ENCODE assay signal across 1 cellular context in the genomic region with DNA sequence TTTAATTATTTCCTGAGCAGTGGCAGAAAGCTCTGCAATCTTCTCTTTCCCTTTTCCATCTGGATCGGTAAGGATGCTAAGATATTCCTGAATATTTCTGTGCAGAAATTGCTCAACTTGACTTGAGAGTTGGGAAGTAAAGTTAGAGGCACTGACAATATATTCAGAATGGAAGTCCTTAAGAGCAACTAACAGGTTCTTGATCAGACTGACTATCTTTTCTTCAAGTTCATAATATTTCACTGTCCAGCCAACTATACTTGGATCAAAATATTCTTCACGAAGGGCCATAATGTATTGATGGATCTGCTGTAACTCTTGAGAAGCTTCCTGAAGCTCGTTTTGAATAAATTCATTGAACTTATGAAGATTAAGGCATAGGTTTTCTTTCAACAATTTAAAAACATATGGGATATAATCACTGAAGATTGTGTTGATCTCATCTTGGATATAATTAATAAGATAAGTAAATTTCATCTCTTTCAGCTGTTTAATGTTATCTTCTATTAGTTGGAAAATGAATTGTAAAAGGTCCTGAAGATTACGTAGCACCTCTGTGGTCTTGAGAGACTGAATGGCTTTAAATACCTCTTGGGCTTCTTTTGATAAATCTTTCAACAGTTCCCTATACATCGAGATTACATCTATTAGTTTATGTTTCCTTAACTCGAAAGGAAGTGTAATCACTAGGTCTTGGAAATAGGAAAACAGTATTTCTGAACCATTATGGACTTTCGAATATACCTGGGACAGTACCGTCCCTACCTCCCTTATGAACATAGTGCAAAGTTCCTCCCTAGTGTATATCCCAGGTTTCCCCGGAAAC.
A peak's percentile ranks its signal among the peaks of the same experiment; 100 is the strongest.
TF ChIP-seq lines count a peak whose summit lies in the region.

No MANE protein-coding gene starts in this region.

TF ChIP-seq in HepG2, 621 proteins besides CTCF, POLR2A, EP300 and RAD21 (continued from another document and continues in another):
- TF ChIP-seq GTF3A (CRISPR knock-in tag; conservative IDR thresholded peaks at IDR 0.05) (no peak), ADNP (CRISPR knock-in tag; IDR thresholded peaks at IDR 0.05) (no peak), SOX5 (CRISPR knock-in tag; IDR thresholded peaks at IDR 0.05; ENCODE audit: borderline replicate concordance) (no peak), KDM3A (CRISPR knock-in tag; IDR thresholded peaks at IDR 0.05; ENCODE audit: low read depth) (no peak), RXRA (CRISPR knock-in tag; IDR thresholded peaks at IDR 0.05) (no peak), ZKSCAN5 (CRISPR knock-in tag; IDR thresholded peaks at IDR 0.05) (no peak), ZNF263 (CRISPR knock-in tag; IDR thresholded peaks at IDR 0.05) (no peak), CEBPG (CRISPR knock-in tag; IDR thresholded peaks at IDR 0.05) (no peak), ZNF274 (CRISPR knock-in tag; IDR thresholded peaks at IDR 0.05) (no peak), TEAD2 (CRISPR knock-in tag; IDR thresholded peaks at IDR 0.05) (no peak), SP2 (CRISPR knock-in tag; IDR thresholded peaks at IDR 0.05) (no peak), ARNT2 (CRISPR knock-in tag; IDR thresholded peaks at IDR 0.05; ENCODE audit: low read depth) (no peak), POLR2AphosphoS2 (IDR thresholded peaks at IDR 0.05; ENCODE audit: low read depth, low read length) (peak; percentile 41; the same call in 1 of the 2 replicates), ETV5 (CRISPR knock-in tag; IDR thresholded peaks at IDR 0.05; ENCODE audit: borderline replicate concordance) (no peak), POLR2G (IDR thresholded peaks at IDR 0.05; ENCODE audit: low read depth, low read length) (0 out of 2 replicates have a peak, but pooled peaks have one; percentile 35), RARG (CRISPR knock-in tag; IDR thresholded peaks at IDR 0.05; ENCODE audit: low read depth) (no peak), HOXA5 (CRISPR knock-in tag; IDR thresholded peaks at IDR 0.05) (no peak), THAP11 (CRISPR knock-in tag; IDR thresholded peaks at IDR 0.05) (no peak), FOXK2 (IDR thresholded peaks at IDR 0.05) (no peak), SNAPC2 (CRISPR knock-in tag; IDR thresholded peaks at IDR 0.05) (no peak), HHEX (CRISPR knock-in tag; IDR thresholded peaks at IDR 0.05) (no peak), ZNF260 (CRISPR knock-in tag; IDR thresholded peaks at IDR 0.05; ENCODE audit: borderline replicate concordance, low read depth) (no peak), MTF2 (CRISPR knock-in tag; IDR thresholded peaks at IDR 0.05; ENCODE audit: borderline replicate concordance) (no peak), ZNF468 (CRISPR knock-in tag; IDR thresholded peaks at IDR 0.05) (no peak), ZNF652 (CRISPR knock-in tag; IDR thresholded peaks at IDR 0.05; ENCODE audit: borderline replicate concordance, low read depth) (no peak), ISL2 (CRISPR knock-in tag; IDR thresholded peaks at IDR 0.05) (no peak), HOXA9 (CRISPR knock-in tag; IDR thresholded peaks at IDR 0.05; ENCODE audit: borderline replicate concordance) (no peak), ZSCAN21 (CRISPR knock-in tag; IDR thresholded peaks at IDR 0.05; ENCODE audit: borderline replicate concordance) (no peak), ZNF816 (CRISPR knock-in tag; IDR thresholded peaks at IDR 0.05; ENCODE audit: borderline replicate concordance) (no peak; the same call in 1 of the 2 replicates), ZNF256 (CRISPR knock-in tag; conservative IDR thresholded peaks at IDR 0.05) (no peak), PPARG (CRISPR knock-in tag; conservative IDR thresholded peaks at IDR 0.05) (no peak), KLF11 (CRISPR knock-in tag; IDR thresholded peaks at IDR 0.05) (no peak), ZSCAN9 (CRISPR knock-in tag; IDR thresholded peaks at IDR 0.05; ENCODE audit: borderline replicate concordance) (no peak), AGO2 (optimal IDR thresholded peaks at IDR 0.05; ENCODE audit: low read depth, low read length) (peak; percentile 78), U2AF2 (IDR thresholded peaks at IDR 0.05; ENCODE audit: low read depth, low read length) (no peak)
- TF ChIP-seq, protein P1, sequence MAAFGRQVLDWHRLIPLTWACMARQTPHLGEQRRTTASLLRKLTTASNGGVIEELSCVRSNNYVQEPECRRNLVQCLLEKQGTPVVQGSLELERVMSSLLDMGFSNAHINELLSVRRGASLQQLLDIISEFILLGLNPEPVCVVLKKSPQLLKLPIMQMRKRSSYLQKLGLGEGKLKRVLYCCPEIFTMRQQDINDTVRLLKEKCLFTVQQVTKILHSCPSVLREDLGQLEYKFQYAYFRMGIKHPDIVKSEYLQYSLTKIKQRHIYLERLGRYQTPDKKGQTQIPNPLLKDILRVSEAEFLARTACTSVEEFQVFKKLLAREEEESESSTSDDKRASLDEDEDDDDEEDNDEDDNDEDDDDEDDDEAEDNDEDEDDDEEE (CRISPR knock-in tag; IDR thresholded peaks at IDR 0.05), result no peak
- TF ChIP-seq, protein P2, sequence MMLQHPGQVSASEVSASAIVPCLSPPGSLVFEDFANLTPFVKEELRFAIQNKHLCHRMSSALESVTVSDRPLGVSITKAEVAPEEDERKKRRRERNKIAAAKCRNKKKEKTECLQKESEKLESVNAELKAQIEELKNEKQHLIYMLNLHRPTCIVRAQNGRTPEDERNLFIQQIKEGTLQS (CRISPR knock-in tag; IDR thresholded peaks at IDR 0.05), result no peak
- TF ChIP-seq, protein P3, sequence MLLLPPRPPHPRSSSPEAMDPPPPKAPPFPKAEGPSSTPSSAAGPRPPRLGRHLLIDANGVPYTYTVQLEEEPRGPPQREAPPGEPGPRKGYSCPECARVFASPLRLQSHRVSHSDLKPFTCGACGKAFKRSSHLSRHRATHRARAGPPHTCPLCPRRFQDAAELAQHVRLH (CRISPR knock-in tag; IDR thresholded peaks at IDR 0.05; ENCODE audit: borderline replicate concordance, low read depth), result no peak
- TF ChIP-seq, protein P4, sequence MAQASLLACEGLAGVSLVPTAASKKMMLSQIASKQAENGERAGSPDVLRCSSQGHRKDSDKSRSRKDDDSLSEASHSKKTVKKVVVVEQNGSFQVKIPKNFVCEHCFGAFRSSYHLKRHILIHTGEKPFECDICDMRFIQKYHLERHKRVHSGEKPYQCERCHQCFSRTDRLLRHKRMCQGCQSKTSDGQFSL (CRISPR knock-in tag; IDR thresholded peaks at IDR 0.05), result no peak
- TF ChIP-seq, protein P5, sequence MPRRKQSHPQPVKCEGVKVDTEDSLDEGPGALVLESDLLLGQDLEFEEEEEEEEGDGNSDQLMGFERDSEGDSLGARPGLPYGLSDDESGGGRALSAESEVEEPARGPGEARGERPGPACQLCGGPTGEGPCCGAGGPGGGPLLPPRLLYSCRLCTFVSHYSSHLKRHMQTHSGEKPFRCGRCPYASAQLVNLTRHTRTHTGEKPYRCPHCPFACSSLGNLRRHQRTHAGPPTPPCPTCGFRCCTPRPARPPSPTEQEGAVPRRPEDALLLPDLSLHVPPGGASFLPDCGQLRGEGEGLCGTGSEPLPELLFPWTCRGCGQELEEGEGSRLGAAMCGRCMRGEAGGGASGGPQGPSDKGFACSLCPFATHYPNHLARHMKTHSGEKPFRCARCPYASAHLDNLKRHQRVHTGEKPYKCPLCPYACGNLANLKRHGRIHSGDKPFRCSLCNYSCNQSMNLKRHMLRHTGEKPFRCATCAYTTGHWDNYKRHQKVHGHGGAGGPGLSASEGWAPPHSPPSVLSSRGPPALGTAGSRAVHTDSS (CRISPR knock-in tag; conservative IDR thresholded peaks at IDR 0.05), result no peak
- TF ChIP-seq, protein P6, sequence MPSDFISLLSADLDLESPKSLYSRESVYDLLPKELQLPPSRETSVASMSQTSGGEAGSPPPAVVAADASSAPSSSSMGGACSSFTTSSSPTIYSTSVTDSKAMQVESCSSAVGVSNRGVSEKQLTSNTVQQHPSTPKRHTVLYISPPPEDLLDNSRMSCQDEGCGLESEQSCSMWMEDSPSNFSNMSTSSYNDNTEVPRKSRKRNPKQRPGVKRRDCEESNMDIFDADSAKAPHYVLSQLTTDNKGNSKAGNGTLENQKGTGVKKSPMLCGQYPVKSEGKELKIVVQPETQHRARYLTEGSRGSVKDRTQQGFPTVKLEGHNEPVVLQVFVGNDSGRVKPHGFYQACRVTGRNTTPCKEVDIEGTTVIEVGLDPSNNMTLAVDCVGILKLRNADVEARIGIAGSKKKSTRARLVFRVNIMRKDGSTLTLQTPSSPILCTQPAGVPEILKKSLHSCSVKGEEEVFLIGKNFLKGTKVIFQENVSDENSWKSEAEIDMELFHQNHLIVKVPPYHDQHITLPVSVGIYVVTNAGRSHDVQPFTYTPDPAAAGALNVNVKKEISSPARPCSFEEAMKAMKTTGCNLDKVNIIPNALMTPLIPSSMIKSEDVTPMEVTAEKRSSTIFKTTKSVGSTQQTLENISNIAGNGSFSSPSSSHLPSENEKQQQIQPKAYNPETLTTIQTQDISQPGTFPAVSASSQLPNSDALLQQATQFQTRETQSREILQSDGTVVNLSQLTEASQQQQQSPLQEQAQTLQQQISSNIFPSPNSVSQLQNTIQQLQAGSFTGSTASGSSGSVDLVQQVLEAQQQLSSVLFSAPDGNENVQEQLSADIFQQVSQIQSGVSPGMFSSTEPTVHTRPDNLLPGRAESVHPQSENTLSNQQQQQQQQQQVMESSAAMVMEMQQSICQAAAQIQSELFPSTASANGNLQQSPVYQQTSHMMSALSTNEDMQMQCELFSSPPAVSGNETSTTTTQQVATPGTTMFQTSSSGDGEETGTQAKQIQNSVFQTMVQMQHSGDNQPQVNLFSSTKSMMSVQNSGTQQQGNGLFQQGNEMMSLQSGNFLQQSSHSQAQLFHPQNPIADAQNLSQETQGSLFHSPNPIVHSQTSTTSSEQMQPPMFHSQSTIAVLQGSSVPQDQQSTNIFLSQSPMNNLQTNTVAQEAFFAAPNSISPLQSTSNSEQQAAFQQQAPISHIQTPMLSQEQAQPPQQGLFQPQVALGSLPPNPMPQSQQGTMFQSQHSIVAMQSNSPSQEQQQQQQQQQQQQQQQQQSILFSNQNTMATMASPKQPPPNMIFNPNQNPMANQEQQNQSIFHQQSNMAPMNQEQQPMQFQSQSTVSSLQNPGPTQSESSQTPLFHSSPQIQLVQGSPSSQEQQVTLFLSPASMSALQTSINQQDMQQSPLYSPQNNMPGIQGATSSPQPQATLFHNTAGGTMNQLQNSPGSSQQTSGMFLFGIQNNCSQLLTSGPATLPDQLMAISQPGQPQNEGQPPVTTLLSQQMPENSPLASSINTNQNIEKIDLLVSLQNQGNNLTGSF (CRISPR knock-in tag; IDR thresholded peaks at IDR 0.05), result no peak
- TF ChIP-seq, protein P7, sequence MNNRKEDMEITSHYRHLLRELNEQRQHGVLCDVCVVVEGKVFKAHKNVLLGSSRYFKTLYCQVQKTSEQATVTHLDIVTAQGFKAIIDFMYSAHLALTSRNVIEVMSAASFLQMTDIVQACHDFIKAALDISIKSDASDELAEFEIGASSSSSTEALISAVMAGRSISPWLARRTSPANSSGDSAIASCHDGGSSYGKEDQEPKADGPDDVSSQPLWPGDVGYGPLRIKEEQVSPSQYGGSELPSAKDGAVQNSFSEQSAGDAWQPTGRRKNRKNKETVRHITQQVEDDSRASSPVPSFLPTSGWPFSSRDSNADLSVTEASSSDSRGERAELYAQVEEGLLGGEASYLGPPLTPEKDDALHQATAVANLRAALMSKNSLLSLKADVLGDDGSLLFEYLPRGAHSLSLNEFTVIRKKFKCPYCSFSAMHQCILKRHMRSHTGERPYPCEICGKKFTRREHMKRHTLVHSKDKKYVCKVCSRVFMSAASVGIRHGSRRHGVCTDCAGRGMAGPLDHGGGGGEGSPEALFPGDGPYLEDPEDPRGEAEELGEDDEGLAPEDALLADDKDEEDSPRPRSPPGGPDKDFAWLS (CRISPR knock-in tag; IDR thresholded peaks at IDR 0.05; ENCODE audit: borderline replicate concordance), result no peak
- TF ChIP-seq, protein P8, sequence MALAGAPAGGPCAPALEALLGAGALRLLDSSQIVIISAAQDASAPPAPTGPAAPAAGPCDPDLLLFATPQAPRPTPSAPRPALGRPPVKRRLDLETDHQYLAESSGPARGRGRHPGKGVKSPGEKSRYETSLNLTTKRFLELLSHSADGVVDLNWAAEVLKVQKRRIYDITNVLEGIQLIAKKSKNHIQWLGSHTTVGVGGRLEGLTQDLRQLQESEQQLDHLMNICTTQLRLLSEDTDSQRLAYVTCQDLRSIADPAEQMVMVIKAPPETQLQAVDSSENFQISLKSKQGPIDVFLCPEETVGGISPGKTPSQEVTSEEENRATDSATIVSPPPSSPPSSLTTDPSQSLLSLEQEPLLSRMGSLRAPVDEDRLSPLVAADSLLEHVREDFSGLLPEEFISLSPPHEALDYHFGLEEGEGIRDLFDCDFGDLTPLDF (CRISPR knock-in tag; IDR thresholded peaks at IDR 0.05), result peak; percentile 56; the same call in 1 of the 2 replicates
- TF ChIP-seq, protein P9, sequence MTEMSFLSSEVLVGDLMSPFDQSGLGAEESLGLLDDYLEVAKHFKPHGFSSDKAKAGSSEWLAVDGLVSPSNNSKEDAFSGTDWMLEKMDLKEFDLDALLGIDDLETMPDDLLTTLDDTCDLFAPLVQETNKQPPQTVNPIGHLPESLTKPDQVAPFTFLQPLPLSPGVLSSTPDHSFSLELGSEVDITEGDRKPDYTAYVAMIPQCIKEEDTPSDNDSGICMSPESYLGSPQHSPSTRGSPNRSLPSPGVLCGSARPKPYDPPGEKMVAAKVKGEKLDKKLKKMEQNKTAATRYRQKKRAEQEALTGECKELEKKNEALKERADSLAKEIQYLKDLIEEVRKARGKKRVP (CRISPR knock-in tag; IDR thresholded peaks at IDR 0.05), result peak in 1 of 2 experiments; percentile 37; a peak in 1 of 4 replicates
- TF ChIP-seq, protein P10, sequence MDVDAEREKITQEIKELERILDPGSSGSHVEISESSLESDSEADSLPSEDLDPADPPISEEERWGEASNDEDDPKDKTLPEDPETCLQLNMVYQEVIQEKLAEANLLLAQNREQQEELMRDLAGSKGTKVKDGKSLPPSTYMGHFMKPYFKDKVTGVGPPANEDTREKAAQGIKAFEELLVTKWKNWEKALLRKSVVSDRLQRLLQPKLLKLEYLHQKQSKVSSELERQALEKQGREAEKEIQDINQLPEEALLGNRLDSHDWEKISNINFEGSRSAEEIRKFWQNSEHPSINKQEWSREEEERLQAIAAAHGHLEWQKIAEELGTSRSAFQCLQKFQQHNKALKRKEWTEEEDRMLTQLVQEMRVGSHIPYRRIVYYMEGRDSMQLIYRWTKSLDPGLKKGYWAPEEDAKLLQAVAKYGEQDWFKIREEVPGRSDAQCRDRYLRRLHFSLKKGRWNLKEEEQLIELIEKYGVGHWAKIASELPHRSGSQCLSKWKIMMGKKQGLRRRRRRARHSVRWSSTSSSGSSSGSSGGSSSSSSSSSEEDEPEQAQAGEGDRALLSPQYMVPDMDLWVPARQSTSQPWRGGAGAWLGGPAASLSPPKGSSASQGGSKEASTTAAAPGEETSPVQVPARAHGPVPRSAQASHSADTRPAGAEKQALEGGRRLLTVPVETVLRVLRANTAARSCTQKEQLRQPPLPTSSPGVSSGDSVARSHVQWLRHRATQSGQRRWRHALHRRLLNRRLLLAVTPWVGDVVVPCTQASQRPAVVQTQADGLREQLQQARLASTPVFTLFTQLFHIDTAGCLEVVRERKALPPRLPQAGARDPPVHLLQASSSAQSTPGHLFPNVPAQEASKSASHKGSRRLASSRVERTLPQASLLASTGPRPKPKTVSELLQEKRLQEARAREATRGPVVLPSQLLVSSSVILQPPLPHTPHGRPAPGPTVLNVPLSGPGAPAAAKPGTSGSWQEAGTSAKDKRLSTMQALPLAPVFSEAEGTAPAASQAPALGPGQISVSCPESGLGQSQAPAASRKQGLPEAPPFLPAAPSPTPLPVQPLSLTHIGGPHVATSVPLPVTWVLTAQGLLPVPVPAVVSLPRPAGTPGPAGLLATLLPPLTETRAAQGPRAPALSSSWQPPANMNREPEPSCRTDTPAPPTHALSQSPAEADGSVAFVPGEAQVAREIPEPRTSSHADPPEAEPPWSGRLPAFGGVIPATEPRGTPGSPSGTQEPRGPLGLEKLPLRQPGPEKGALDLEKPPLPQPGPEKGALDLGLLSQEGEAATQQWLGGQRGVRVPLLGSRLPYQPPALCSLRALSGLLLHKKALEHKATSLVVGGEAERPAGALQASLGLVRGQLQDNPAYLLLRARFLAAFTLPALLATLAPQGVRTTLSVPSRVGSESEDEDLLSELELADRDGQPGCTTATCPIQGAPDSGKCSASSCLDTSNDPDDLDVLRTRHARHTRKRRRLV (CRISPR knock-in tag; IDR thresholded peaks at IDR 0.05), result no peak
